25 cellular contexts compared by ENCODE assay signal in genomic region chr3:12367346-12367745, GRCh38.
DNase-seq lines count a peak whose midpoint lies in the region; ATAC-seq, FAIRE-seq and TF ChIP-seq lines count a peak whose summit lies in the region.
"Had no signal": no experiment of that assay in that cellular context is flagged by ENCODE, and none has a peak within 500 bp of the region (broad histone marks: within the 10 kb centered on the region; RNA-seq: fewer than 3 reads in every experiment).

No MANE protein-coding gene starts in this region.

- no peak for FAIRE-seq in A549 (lab: Jason Lieb, UNC)
- FAIRE-seq: GM18507 had no signal

- H3K4me2 ChIP-seq in A549 = no peak overlapping the region
- no peak overlapping the region for H3K4me2 ChIP-seq in SK-N-SH
- H3K4me2 ChIP-seq: BLaER1 had no signal

- no peaks in the 10 kb centered on the region for H3K79me2 ChIP-seq in SK-N-SH (ENCODE audit: insufficient read depth)

- H4K20me1 ChIP-seq in SK-N-SH (ENCODE audit: insufficient read depth) = no peaks in the 10 kb centered on the region
- H4K20me1 ChIP-seq: BLaER1 had no signal

- no peak for TF ChIP-seq POLR2A in A549 (IDR thresholded peaks at IDR 0.05; ENCODE audit: low read length)

- POLR2A ChIA-PET in A549 (lab: Yijun Ruan, JAX) (no interaction called here), SK-N-SH (lab: Yijun Ruan, JAX) (no interaction called here), HEK293T (lab: Yijun Ruan, JAX) (no interaction called here)

- TF ChIP-seq RAD21 in A549 (conservative IDR thresholded peaks at IDR 0.05 in 1 of 2, IDR thresholded peaks at IDR 0.05 in 1 of 2) = no peak
- no peak for TF ChIP-seq RAD21 in SK-N-SH (IDR thresholded peaks at IDR 0.05; ENCODE audit: low read length)

- no peaks in the 10 kb centered on the region for H3F3A ChIP-seq in SK-N-SH (replicated peaks; ENCODE audit: insufficient read depth)

- ATAC-seq in A549 = no peak
- ATAC-seq: Panc1 had no signal

- WGBS in A549 (ENCODE audit: missing lambda C conversion rate) = 83% methylated on average over 3 of the region's 3 CpGs
- WGBS in SK-N-SH (ENCODE audit: low lambda C conversion rate) = 81% methylated on average over 3 of the region's 3 CpGs

- no peak overlapping the region for H3K4me3 ChIP-seq in A549
- H3K4me3 ChIP-seq in SK-N-SH (ENCODE audit: low read depth in 2 of 2, low read length in 1 of 2) = no peak overlapping the region
- H3K4me3 ChIP-seq: BLaER1, GM23248 had no signal

- no peaks in the 10 kb centered on the region for H3K36me3 ChIP-seq in SK-N-SH (replicated peaks in 1 of 2; ENCODE audit: control insufficient read depth in 1 of 2, insufficient read depth in 2 of 2, low read length in 1 of 2)
- H3K36me3 ChIP-seq: BLaER1 had no signal

- H3K9me2 ChIP-seq in SK-N-SH = no peaks in the 10 kb centered on the region

- no peak overlapping the region for H3K9ac ChIP-seq in SK-N-SH
- H3K9ac ChIP-seq: BLaER1, GM23248 had no signal

- no peaks in the 10 kb centered on the region for H3K27me3 ChIP-seq in SK-N-SH (ENCODE audit: insufficient read depth)
- H3K27me3 ChIP-seq: BLaER1 had no signal

- no peak overlapping the region for H3K27ac ChIP-seq in A549
- no peak overlapping the region for H3K27ac ChIP-seq in SK-N-SH (ENCODE audit: low read depth in 2 of 2, low read length in 1 of 2)
- H3K27ac ChIP-seq: BLaER1, GM23248, HL-60 had no signal

- H3K4me1 ChIP-seq in A549 (peaks cover 32% of the 10 kb centered on the region), SK-N-SH (ENCODE audit: control insufficient read depth in 1 of 2, insufficient read depth in 2 of 2, low read depth in 1 of 2, low read length in 1 of 2) (peaks cover 0 to 2% of the 10 kb centered on the region in 2 experiments; a peak in 1 of 4 replicates)
- H3K4me1 ChIP-seq: BLaER1 had no signal

- no peak overlapping the region for H2AFZ ChIP-seq in SK-N-SH (ENCODE audit: low read depth)
- H2AFZ ChIP-seq: GM23248 had no signal

- TF ChIP-seq CTCF in A549 (IDR thresholded peaks at IDR 0.05) = no peak
- no peak for TF ChIP-seq CTCF in SK-N-SH (IDR thresholded peaks at IDR 0.05)

- no peak for DNase-seq in A549 (ENCODE audit: low read depth in 1 of 2, low spot score in 1 of 2)
- peak; percentile 11 for DNase-seq in HT1080 (ENCODE audit: low read depth)
- DNase-seq in RPMI7951 (ENCODE audit: low read depth) = peak; percentile 24
- peak; percentile 42 for DNase-seq in iris pigment epithelial cell (ENCODE audit: low read depth)
- no peak for DNase-seq in activated CD4-positive, CD25-positive, alpha-beta regulatory T cell (lab: John Stamatoyannopoulos, UW)
- DNase-seq in SK-N-SH = no peak
- no peak for DNase-seq in HEK293T (ENCODE audit: extremely low spot score)
- DNase-seq in NAMALWA (ENCODE audit: low spot score) = no peak
- DNase-seq: CD4-positive, CD25-positive, alpha-beta regulatory T cell; DMS153; DND-41; GM23248; H9; KG1; NCI-H1092 treated with DMSO at 0.1 percent for 48 hours; NCI-H1436; NCI-H187; NCI-H2081 treated with DMSO at 0.1 percent for 48 hours; NCI-H2171; NCI-H524; SHP77 treated with DMSO at 0.1 percent for 48 hours had no signal

- H3K9me3 ChIP-seq in A549 (no peaks in the 10 kb centered on the region), SK-N-SH (0 out of 2 replicates have a peak, but pooled peaks cover 5% of the 10 kb centered on the region)
- H3K9me3 ChIP-seq: BLaER1 had no signal

- CTCF ChIA-PET in A549 (lab: Yijun Ruan, JAX) (no interaction called here), SK-N-SH (lab: Yijun Ruan, JAX) (no interaction called here), HEK293T (lab: Yijun Ruan, JAX) (no interaction called here)

- TF ChIP-seq EP300 in A549 (IDR thresholded peaks at IDR 0.05) (no peak), SK-N-SH (IDR thresholded peaks at IDR 0.05; ENCODE audit: borderline replicate concordance in 1 of 2, low read depth in 1 of 2, low read length in 1 of 2) (no peak)

TF ChIP-seq in A549, 52 proteins besides CTCF, POLR2A, EP300 and RAD21:
- TF ChIP-seq POLR2AphosphoS2 (conservative IDR thresholded peaks at IDR 0.05; ENCODE audit: low read length) = no peak
- TF ChIP-seq MAFK (IDR thresholded peaks at IDR 0.05; ENCODE audit: partially characterized antibody) = peak; percentile 57
- no peak for TF ChIP-seq MAZ (IDR thresholded peaks at IDR 0.05; ENCODE audit: borderline replicate concordance, low read depth, low read length)
- TF ChIP-seq RCOR1 (IDR thresholded peaks at IDR 0.05; ENCODE audit: low read depth, low read length) = no peak
- no peak for TF ChIP-seq HOXB13 (CRISPR knock-in tag; IDR thresholded peaks at IDR 0.05; ENCODE audit: low read depth)
- no peak for TF ChIP-seq ELK1 (IDR thresholded peaks at IDR 0.05; ENCODE audit: low read depth, low read length)
- TF ChIP-seq ZC3H11A (IDR thresholded peaks at IDR 0.05) = no peak
- no peak for TF ChIP-seq EHF (CRISPR knock-in tag; IDR thresholded peaks at IDR 0.05)

TF ChIP-seq in SK-N-SH, 30 proteins besides CTCF, POLR2A, EP300 and RAD21:
- TF ChIP-seq USF1 (IDR thresholded peaks at IDR 0.05; ENCODE audit: borderline replicate concordance, low read depth) (no peak), MXI1 (IDR thresholded peaks at IDR 0.05; ENCODE audit: low read depth, low read length) (no peak), TCF12 (IDR thresholded peaks at IDR 0.05) (no peak), USF2 (IDR thresholded peaks at IDR 0.05; ENCODE audit: borderline replicate concordance, low read depth, low read length) (no peak), TAF1 (IDR thresholded peaks at IDR 0.05; ENCODE audit: borderline replicate concordance, low read depth, low read length) (no peak), CHD2 (IDR thresholded peaks at IDR 0.05; ENCODE audit: low read length, partially characterized antibody) (no peak), NFIC (IDR thresholded peaks at IDR 0.05; ENCODE audit: borderline replicate concordance) (no peak), RXRA (IDR thresholded peaks at IDR 0.05; ENCODE audit: borderline replicate concordance, low read depth) (no peak), SIN3A (IDR thresholded peaks at IDR 0.05; ENCODE audit: borderline replicate concordance, low read depth, low read length) (no peak), RFX5 (IDR thresholded peaks at IDR 0.05; ENCODE audit: low read length) (no peak), TEAD4 (IDR thresholded peaks at IDR 0.05; ENCODE audit: borderline replicate concordance, insufficient read depth) (no peak), RCOR1 (IDR thresholded peaks at IDR 0.05; ENCODE audit: low read length) (no peak), GATA2 (CRISPR knock-in tag; IDR thresholded peaks at IDR 0.05) (no peak), EZH2phosphoT487 (IDR thresholded peaks at IDR 0.05; ENCODE audit: borderline replicate concordance, low read depth) (no peak)

TF ChIP-seq in HEK293T, 16 proteins besides CTCF, POLR2A, EP300 and RAD21:
- TF ChIP-seq ZNF384 (IDR thresholded peaks at IDR 0.05) = no peak
- no peak for TF ChIP-seq FOXK2 (IDR thresholded peaks at IDR 0.05)
- no peak for TF ChIP-seq SP1 (IDR thresholded peaks at IDR 0.05)
- TF ChIP-seq CTBP1 (IDR thresholded peaks at IDR 0.05; ENCODE audit: borderline replicate concordance) = no peak
- TF ChIP-seq PKNOX1 (IDR thresholded peaks at IDR 0.05) = no peak
- no peak for TF ChIP-seq FOXA1 (IDR thresholded peaks at IDR 0.05)
- TF ChIP-seq SUZ12 (IDR thresholded peaks at IDR 0.05) = no peak
- TF ChIP-seq NFRKB (IDR thresholded peaks at IDR 0.05) = no peak
- TF ChIP-seq L3MBTL2 (conservative IDR thresholded peaks at IDR 0.05) = no peak
- no peak for TF ChIP-seq TARDBP (IDR thresholded peaks at IDR 0.05)
- TF ChIP-seq ARNT (IDR thresholded peaks at IDR 0.05) = no peak
- TF ChIP-seq BHLHE40 (IDR thresholded peaks at IDR 0.05; ENCODE audit: borderline replicate concordance) = no peak
- TF ChIP-seq LEF1 (IDR thresholded peaks at IDR 0.05; ENCODE audit: borderline replicate concordance) = no peak

Comparison
In these comparisons a context has a peak if more than half of its experiments do, and no peak if none do; other contexts are left out.
1. DNase-seq: peak in HT1080 (single experiment), RPMI7951 (single experiment) and iris pigment epithelial cell (single experiment); none in A549 (0 of 2), activated CD4-positive, CD25-positive, alpha-beta regulatory T cell (0 of 4), SK-N-SH (single experiment), HEK293T (single experiment) and NAMALWA (single experiment).